ENCODE assay signal across 8 cellular contexts in genomic region chr6:160990847-160991410, GRCh38. TPM values are rescaled to one million over a fixed set of nuclear protein-coding genes. Genes with fewer than 3 reads are reported as not detected.
DNase-seq lines count a peak whose midpoint lies in the region; ATAC-seq, FAIRE-seq and TF ChIP-seq lines count a peak whose summit lies in the region.

No MANE protein-coding gene starts in this region.

- in situ Hi-C loops in K562 (cut with MboI): no loop called here

- no peaks in the 10 kb centered on the region; the same call in 1 of the 2 replicates for H3K9me3 ChIP-seq in K562 (replicated peaks; ENCODE audit: control insufficient read depth, insufficient read depth, low read depth, low read length)
- no peaks in the 10 kb centered on the region for H3K9me3 ChIP-seq in lower lobe of right lung
- H3K9me3 ChIP-seq in tibial nerve: no peaks in the 10 kb centered on the region

- H3K27me3 ChIP-seq in K562 (ENCODE audit: control insufficient read depth in 2 of 2, insufficient read depth in 2 of 2, low read length in 2 of 2) (no peaks in the 10 kb centered on the region), lower lobe of right lung (ENCODE audit: low read depth) (no peaks in the 10 kb centered on the region), tibial nerve (no peaks in the 10 kb centered on the region)

- H3K27me3 Mint-ChIP-seq in activated naive CD4-positive, alpha-beta T cell treated with anti-CD3 and anti-CD28 coated beads for 36 hours (ENCODE audit: low read depth): peaks cover 4% of the 10 kb centered on the region

- H3K36me3 ChIP-seq in K562 (ENCODE audit: control insufficient read depth, insufficient read depth, low read length) (peaks cover 11% of the 10 kb centered on the region; the same call in 2 of the 3 replicates), lower lobe of right lung (no peaks in the 10 kb centered on the region), tibial nerve (no peaks in the 10 kb centered on the region)

- no peak; the same call in none of the 2 replicates for TF ChIP-seq EP300 in K562 (IDR thresholded peaks at IDR 0.05; ENCODE audit: low read length)
- no peak for TF ChIP-seq EP300 in tibial nerve (IDR thresholded peaks at IDR 0.05)

- BruUV-seq in K562 (replicated peaks; lab: Mats Ljungman, UMichigan): TSS peak; percentile 78

- H3K27ac ChIP-seq in K562 (ENCODE audit: extremely low read depth, low read depth, low read length) (peak overlapping the region; percentile 81), lower lobe of right lung (peak overlapping the region; percentile 93), tibial nerve (peak overlapping the region; percentile 81 to 98 (median 91))

- CTCF ChIA-PET in activated naive CD4-positive, alpha-beta T cell treated with anti-CD3 and anti-CD28 coated beads for 36 hours (lab: Charles Lee): interaction anchor here (1.3 to 1.5 kb wide), 2 partner anchors 58 to 380 kb away, joined by 4 to 6 read pairs; no protein-coding TSS in a partner anchor
- CTCF ChIA-PET in K562 (lab: Yijun Ruan, JAX; ENCODE audit: low intra/inter-chr PET ratio): no interaction called here

- TF ChIP-seq RAD21 in K562 (CRISPR knock-in tag; conservative IDR thresholded peaks at IDR 0.05 in 1 of 2, IDR thresholded peaks at IDR 0.05 in 1 of 2): peak in 1 of 2 experiments; percentile 5; a peak in 1 of 4 replicates

- peaks cover 12% of the 10 kb centered on the region in 2 experiments; a peak in 4 of 5 replicates for H3K4me1 ChIP-seq in K562 (replicated peaks in 1 of 2; ENCODE audit: control insufficient read depth in 2 of 2, insufficient read depth in 2 of 2, low read length in 2 of 2)
- H3K4me1 ChIP-seq in lower lobe of right lung: peaks cover 27% of the 10 kb centered on the region
- peaks cover 0 to 37% (median 9%) of the 10 kb centered on the region in 4 donors for H3K4me1 ChIP-seq in tibial nerve

- H3K4me3 Mint-ChIP-seq in activated naive CD4-positive, alpha-beta T cell treated with anti-CD3 and anti-CD28 coated beads for 36 hours: peak overlapping the region; percentile 87

- no peaks in the 10 kb centered on the region for H3K9me1 ChIP-seq in K562 (ENCODE audit: control insufficient read depth, insufficient read depth, low read length)

- 1% methylated on average over 16 of the region's 16 CpGs for WGBS in K562 (ENCODE audit: insufficient coverage, low coverage, missing lambda C conversion rate)
- WGBS in tibial nerve, 2 donors: 2 to 6% methylated on average over 10 to 16 of the region's 16 CpGs

- peaks cover 52% of the 10 kb centered on the region for H3K79me2 ChIP-seq in K562 (ENCODE audit: control insufficient read depth, insufficient read depth, low read length)

- TF ChIP-seq POLR2A in K562 (conservative IDR thresholded peaks at IDR 0.05) (no peak), tibial nerve (IDR thresholded peaks at IDR 0.05) (no peak)

- H3K27ac Mint-ChIP-seq in activated naive CD4-positive, alpha-beta T cell treated with anti-CD3 and anti-CD28 coated beads for 36 hours: no peak overlapping the region

- DNase-seq in activated naive CD4-positive, alpha-beta T cell treated with anti-CD3 and anti-CD28 coated beads for 36 hours: no peak
- no peak for DNase-seq in activated naive CD4-positive, alpha-beta T cell treated with Interleukin-2 at 50 U/mL for 16 hours
- DNase-seq in K562 (ENCODE audit: extremely low read depth in 1 of 4, low spot score in 3 of 4) (no peak), lower lobe of right lung (no peak), tibial nerve (ENCODE audit: low spot score in 2 of 2) (no peak), sciatic nerve (ENCODE audit: low spot score) (no peak), hypothalamus (lab: John Stamatoyannopoulos, UW) (no peak), cortex of kidney (lab: John Stamatoyannopoulos, UW) (no peak)

- TF ChIP-seq CTCF in K562 (IDR thresholded peaks at IDR 0.05 in 2 of 3, conservative IDR thresholded peaks at IDR 0.05 in 1 of 3; ENCODE audit: insufficient read depth in 2 of 3, low read depth in 1 of 3, low read length in 3 of 3): no peak; a peak in 1 of 6 replicates
- no peak for TF ChIP-seq CTCF in lower lobe of right lung (IDR thresholded peaks at IDR 0.05)
- no peak for TF ChIP-seq CTCF in tibial nerve (IDR thresholded peaks at IDR 0.05)

- ATAC-seq in K562 (peak; percentile 2; the same call in 2 of the 3 replicates), lower lobe of right lung (no peak), sciatic nerve (no peak)

- H3K4me3 ChIP-seq in K562 (peak overlapping the region; percentile 86), lower lobe of right lung (peak overlapping the region; percentile 95), tibial nerve (peak overlapping the region; percentile 51 to 93 (median 77))

- H3K36me3 Mint-ChIP-seq in activated naive CD4-positive, alpha-beta T cell treated with anti-CD3 and anti-CD28 coated beads for 36 hours (ENCODE audit: low read depth): peaks cover under 1% of the 10 kb centered on the region

- POLR2A ChIA-PET in K562 (lab: Yijun Ruan, JAX): interaction anchor here (0.7 to 2.9 kb wide), 14 partner anchors 9 to 264 kb away, joined by 3 to 26 read pairs (median 4); no protein-coding TSS in a partner anchor

- peak overlapping the region; percentile 95 for H2AFZ ChIP-seq in K562 (ENCODE audit: low read depth, low read length)

- H4K20me1 ChIP-seq in K562 (replicated peaks; ENCODE audit: control insufficient read depth, insufficient read depth, low read length): 0 out of 2 replicates have a peak, but pooled peaks cover 3% of the 10 kb centered on the region

- H3K4me1 Mint-ChIP-seq in activated naive CD4-positive, alpha-beta T cell treated with anti-CD3 and anti-CD28 coated beads for 36 hours (ENCODE audit: low read depth): peaks cover 22% of the 10 kb centered on the region

- intact Hi-C loops in activated naive CD4-positive, alpha-beta T cell treated with anti-CD3 and anti-CD28 coated beads for 36 hours (cut with micrococcal nuclease): loop anchor here (1.0 to 5.0 kb wide), 3 partner anchors 283 to 1736 kb away; partner anchors contain the start of genes AGPAT4, PACRG and PRKN
- intact Hi-C loops in K562 (cut with micrococcal nuclease) (loop anchor here (5.0 kb wide), 6 partner anchors 59 to 469 kb away; no protein-coding TSS in a partner anchor), lower lobe of right lung (cut with DNase I) (no loop called here), sciatic nerve (cut with DNase I) (no loop called here)

- H3K9ac ChIP-seq in K562 (ENCODE audit: insufficient read depth in 1 of 2, low read depth in 2 of 2, low read length in 2 of 2): peak overlapping the region; percentile 74 to 99

- H3K4me2 ChIP-seq in K562 (ENCODE audit: insufficient read depth, low read length): peak overlapping the region; percentile 98

- H3K9me3 Mint-ChIP-seq in activated naive CD4-positive, alpha-beta T cell treated with anti-CD3 and anti-CD28 coated beads for 36 hours: no peaks in the 10 kb centered on the region

- FAIRE-seq in K562 (lab: Jason Lieb, UNC): peak; percentile 65

TF ChIP-seq in K562, 482 proteins besides CTCF, POLR2A, EP300 and RAD21 (continues in another document):
- TF ChIP-seq NCOA1 (IDR thresholded peaks at IDR 0.05; ENCODE audit: low read depth) (0 out of 2 replicates have a peak, but pooled peaks have one; percentile 49), ARNT (IDR thresholded peaks at IDR 0.05) (peak in 1 of 2 experiments; percentile 46; a peak in 1 of 4 replicates), FOSL1 (tag; conservative IDR thresholded peaks at IDR 0.05) (no peak), TRIM28 (IDR thresholded peaks at IDR 0.05) (no peak), SIRT6 (IDR thresholded peaks at IDR 0.05; ENCODE audit: low read depth, low read length) (no peak), MCM3 (IDR thresholded peaks at IDR 0.05) (no peak)

RNA-seq across cellular contexts. Expression of gene MAP3K4, which starts 0.6 kb away (rescaled TPM):
- 10 to 100 TPM; 36.0 to 42.6 TPM for total RNA-seq in activated naive CD4-positive, alpha-beta T cell treated with anti-CD3 and anti-CD28 coated beads for 36 hours
- 89.3 and 263 TPM in 2 replicates for total RNA-seq in K562 (2011; cell fraction: chromatin; rRNA removed; ENCODE audit: low replicate concordance)
- total RNA-seq in K562 (2011; cell fraction: nucleolus; rRNA removed): 37.0 and 55.8 TPM in 2 replicates
- 93.4 and 112 TPM in 2 replicates for total RNA-seq in K562 (2011; cell fraction: nucleoplasm; rRNA removed)
- total RNA-seq in K562 (2014; rRNA removed) (47.3 and 48.9 TPM in 2 replicates), K562 (2014; rRNA removed; fragmentation: Illumina TruSeq; extraction: Trizol) (60.0 and 68.2 TPM in 2 replicates), K562 (2015; rRNA removed; fragmentation: Illumina TruSeq; extraction: Trizol) (60.3 and 62.6 TPM in 2 replicates), K562 (2021) (74.2 and 77.2 TPM in 2 replicates), lower lobe of right lung (47.2 TPM), tibial nerve (10 to 100 TPM; 42.9 to 63.0 (median 56.0) TPM), sciatic nerve (95.0 TPM)
- polyA plus RNA-seq in K562 (2011; rRNA removed) (39.0 and 45.1 TPM in 2 replicates), K562 (2014; fragmentation: Illumina TruSeq; extraction: Trizol) (39.4 and 51.8 TPM in 2 replicates), K562 (2014; fragmentation: Nextera tagmentation; extraction: Ambion mirVana) (10 to 100 TPM; 21.0 to 24.0 TPM), K562 (2014; rRNA removed) (40.6 and 44.9 TPM in 2 replicates)
- polyA plus RNA-seq in K562 (2011; cell fraction: cytosol; rRNA removed): 16.5 and 25.0 TPM in 2 replicates
- polyA plus RNA-seq in K562 (2011; cell fraction: nucleus; rRNA removed): 109 and 122 TPM in 2 replicates
- 24.3 and 31.1 TPM in 2 replicates for polyA plus RNA-seq in K562 (2012)
- polyA minus RNA-seq in K562 (2011; rRNA and poly(A)+ RNA removed): 96.3 and 107 TPM in 2 replicates
- polyA minus RNA-seq in K562 (2011; cell fraction: cytosol; rRNA and poly(A)+ RNA removed): 24.5 and 37.7 TPM in 2 replicates
- polyA minus RNA-seq in K562 (2011; cell fraction: nucleus; rRNA and poly(A)+ RNA removed): 86.0 and 138 TPM in 2 replicates

Comparison
In these comparisons a context has a peak if more than half of its experiments do, and no peak if none do; other contexts are left out.
1. intact Hi-C loops: an anchor here in activated naive CD4-positive, alpha-beta T cell treated with anti-CD3 and anti-CD28 coated beads for 36 hours (1.0 to 5.0 kb wide) and K562 (5.0 kb wide); none called in lower lobe of right lung and sciatic nerve.